In genomic region chr2:239943991-239944441, GRCh38 we compare ENCODE assay signal across 29 cellular contexts.
DNase-seq lines count a peak whose midpoint lies in the region; ATAC-seq and TF ChIP-seq lines count a peak whose summit lies in the region.
"Had no signal": no experiment of that assay in that cellular context is flagged by ENCODE, and none has a peak within 500 bp of the region (broad histone marks: within the 10 kb centered on the region; RNA-seq: fewer than 3 reads in every experiment).

No MANE protein-coding gene starts in this region.

- H3K4me3 ChIP-seq in RWPE2 (ENCODE audit: severe bottlenecking) (no peak overlapping the region), left lung (no peak overlapping the region), stomach smooth muscle (ENCODE audit: low read length in 2 of 2) (no peak overlapping the region)
- H3K4me3 ChIP-seq: GM23248, tibial nerve had no signal

- TF ChIP-seq CTCF in RWPE2 (IDR thresholded peaks at IDR 0.05; ENCODE audit: poor library complexity, severe bottlenecking) (no peak), left lung (IDR thresholded peaks at IDR 0.05) (no peak), WTC11 (IDR thresholded peaks at IDR 0.05) (no peak)

- no peaks in the 10 kb centered on the region for H3K27me3 Mint-ChIP-seq in activated CD8-positive, alpha-beta memory T cell treated with anti-CD3 and anti-CD28 coated beads, Interleukin-2, amount 10 ng/mL, durations not matched to agents 7 days and 5 days
- H3K27me3 Mint-ChIP-seq in WTC11 (ENCODE audit: low read depth), result no peaks in the 10 kb centered on the region
- H3K27me3 Mint-ChIP-seq: activated T-cell treated with anti-CD3 and anti-CD28 coated beads, Interleukin-2, amount 50 U/mL, for 24 hours; memory B cell had no signal

- POLR2A ChIA-PET in WTC11 (lab: Charles Lee), result no interaction called here

- H3K9ac ChIP-seq in stomach smooth muscle (ENCODE audit: low read length in 2 of 2), result no peak overlapping the region
- H3K9ac ChIP-seq: GM23248 had no signal

- no peaks in the 10 kb centered on the region for H3K27me3 ChIP-seq in RWPE2 (ENCODE audit: insufficient read depth, poor library complexity, severe bottlenecking)
- no peaks in the 10 kb centered on the region for H3K27me3 ChIP-seq in left lung
- no peaks in the 10 kb centered on the region for H3K27me3 ChIP-seq in stomach smooth muscle (ENCODE audit: control insufficient read depth in 1 of 2, insufficient read depth in 2 of 2, low read length in 2 of 2)
- H3K27me3 ChIP-seq: tibial nerve had no signal

- H3K4me1 ChIP-seq in RWPE2 (ENCODE audit: insufficient read depth, poor library complexity, severe bottlenecking), result no peaks in the 10 kb centered on the region
- H3K4me1 ChIP-seq in left lung, result peaks cover 0 to 10% of the 10 kb centered on the region in 2 donors
- H3K4me1 ChIP-seq in stomach smooth muscle (ENCODE audit: control insufficient read depth, insufficient read depth, low read length), result peaks cover 25% of the 10 kb centered on the region

- no peaks in the 10 kb centered on the region for H3K36me3 Mint-ChIP-seq in activated CD8-positive, alpha-beta memory T cell treated with anti-CD3 and anti-CD28 coated beads, Interleukin-2, amount 10 ng/mL, durations not matched to agents 7 days and 5 days
- H3K36me3 Mint-ChIP-seq in WTC11, result peaks cover 2% of the 10 kb centered on the region; the same call in 1 of the 2 replicates

- no peak for ATAC-seq in activated CD8-positive, alpha-beta memory T cell treated with anti-CD3 and anti-CD28 coated beads, Interleukin-2, amount 10 ng/mL, durations not matched to agents 7 days and 5 days
- ATAC-seq in RWPE2 (ENCODE audit: low read depth), result no peak
- no peak for ATAC-seq in left lung
- ATAC-seq in HG03520 (IDR thresholded peaks at IDR 0.05; ENCODE audit: unreplicated experiment), result no peak
- ATAC-seq in WTC11, result no peak

- no peaks in the 10 kb centered on the region for H3K9me3 ChIP-seq in RWPE2 (ENCODE audit: severe bottlenecking)
- no peaks in the 10 kb centered on the region for H3K9me3 ChIP-seq in left lung
- H3K9me3 ChIP-seq in stomach smooth muscle (ENCODE audit: control insufficient read depth in 2 of 2, low read length in 2 of 2), result no peaks in the 10 kb centered on the region
- H3K9me3 ChIP-seq: tibial nerve had no signal

- intact Hi-C loops in left lung (cut with DNase I), result no loop called here

- CTCF ChIA-PET in activated CD8-positive, alpha-beta memory T cell treated with anti-CD3 and anti-CD28 coated beads, Interleukin-2, amount 10 ng/mL, durations not matched to agents 7 days and 5 days (lab: Charles Lee), result interaction anchor here (0.6 to 2.7 kb wide), 4 partner anchors 10 to 78 kb away, joined by 3 to 8 read pairs (median 6); no protein-coding TSS in a partner anchor
- CTCF ChIA-PET in WTC11 (lab: Charles Lee), result interaction anchor here (2.5 to 4.5 kb wide), 2 partner anchors 9 to 120 kb away, joined by 8 to 22 read pairs; no protein-coding TSS in a partner anchor

- no peak overlapping the region for H3K4me3 Mint-ChIP-seq in activated CD8-positive, alpha-beta memory T cell treated with anti-CD3 and anti-CD28 coated beads, Interleukin-2, amount 10 ng/mL, durations not matched to agents 7 days and 5 days
- H3K4me3 Mint-ChIP-seq in WTC11, result no peak overlapping the region
- H3K4me3 Mint-ChIP-seq: activated T-cell treated with anti-CD3 and anti-CD28 coated beads, Interleukin-2, amount 50 U/mL, for 24 hours; memory B cell; neural crest cell had no signal

- DNase-seq in activated CD8-positive, alpha-beta memory T cell treated with anti-CD3 and anti-CD28 coated beads, Interleukin-2, amount 50 U/mL, for 4 hours, result peak; percentile 14
- no peak for DNase-seq in activated CD8-positive, alpha-beta memory T cell treated with anti-CD3 and anti-CD28 coated beads, Interleukin-2, amount 10 ng/mL, durations not matched to agents 7 days and 5 days
- DNase-seq in RWPE2 (ENCODE audit: low spot score) (peak; percentile 22), left lung (peak; percentile 25 to 62), OCI-M1 (lab: John Stamatoyannopoulos, UW) (no peak), WTC11 (ENCODE audit: low spot score) (no peak)
- DNase-seq: activated CD4-positive, alpha-beta T cell treated with anti-CD3 and anti-CD28 coated beads for 48 hours; activated CD8-positive, alpha-beta memory T cell treated with anti-CD3 and anti-CD28 coated beads for 24 hours; activated naive CD4-positive, alpha-beta T cell; activated T-cell treated with anti-CD3 and anti-CD28 coated beads, Interleukin-2, amount 50 U/mL, for 24 hours; DMS79 treated with DMSO at 0.1 percent for 48 hours; foreskin melanocyte; GF-D8; GM23248; KBM-7; NCI-H1105; NCI-H187; NCI-H2171; NCI-H510A treated with DMSO at 0.1 percent for 48 hours; stimulated activated CD4-positive, alpha-beta T cell treated with anti-CD3 and anti-CD28 coated beads, Interleukin-15, amount 100 ng/mL, for 24 hours; stimulated activated CD4-positive, alpha-beta T cell treated with anti-CD3 and anti-CD28 coated beads, Interleukin-4, amount 100 ng/mL, for 4 hours; T1000 had no signal

- no peak overlapping the region for H3K27ac Mint-ChIP-seq in activated CD8-positive, alpha-beta memory T cell treated with anti-CD3 and anti-CD28 coated beads, Interleukin-2, amount 10 ng/mL, durations not matched to agents 7 days and 5 days
- no peak overlapping the region for H3K27ac Mint-ChIP-seq in WTC11
- H3K27ac Mint-ChIP-seq: activated T-cell treated with anti-CD3 and anti-CD28 coated beads, Interleukin-2, amount 50 U/mL, for 24 hours had no signal

- no peak overlapping the region for H3K27ac ChIP-seq in RWPE2 (ENCODE audit: poor library complexity, severe bottlenecking)
- H3K27ac ChIP-seq in left lung, result no peak overlapping the region
- H3K27ac ChIP-seq in stomach smooth muscle (ENCODE audit: low read length), result peak overlapping the region; percentile 49
- H3K27ac ChIP-seq: 22Rv1, GM23248, VCaP had no signal

- peaks cover 10% of the 10 kb centered on the region for H3K4me1 Mint-ChIP-seq in activated CD8-positive, alpha-beta memory T cell treated with anti-CD3 and anti-CD28 coated beads, Interleukin-2, amount 10 ng/mL, durations not matched to agents 7 days and 5 days
- 0 out of 2 replicates have a peak, but pooled peaks cover 3% of the 10 kb centered on the region for H3K4me1 Mint-ChIP-seq in WTC11

- H3K9me3 Mint-ChIP-seq in activated CD8-positive, alpha-beta memory T cell treated with anti-CD3 and anti-CD28 coated beads, Interleukin-2, amount 10 ng/mL, durations not matched to agents 7 days and 5 days (ENCODE audit: low read depth), result no peaks in the 10 kb centered on the region
- H3K9me3 Mint-ChIP-seq in WTC11, result no peaks in the 10 kb centered on the region
- H3K9me3 Mint-ChIP-seq: activated T-cell treated with anti-CD3 and anti-CD28 coated beads, Interleukin-2, amount 50 U/mL, for 24 hours; memory B cell; neural crest cell had no signal

- H3K36me3 ChIP-seq in RWPE2 (ENCODE audit: low read depth), result no peaks in the 10 kb centered on the region
- no peaks in the 10 kb centered on the region for H3K36me3 ChIP-seq in left lung
- peaks cover 0 to 1% of the 10 kb centered on the region in 2 donors for H3K36me3 ChIP-seq in stomach smooth muscle (ENCODE audit: control insufficient read depth in 2 of 2, insufficient read depth in 2 of 2, low read length in 2 of 2)

TF ChIP-seq in WTC11, 78 proteins besides CTCF, POLR2A, EP300 and RAD21 (continues in another document):
- TF ChIP-seq ZNF219 (CRISPR knock-in tag; IDR thresholded peaks at IDR 0.05; ENCODE audit: borderline replicate concordance) (no peak), FOXJ3 (CRISPR knock-in tag; IDR thresholded peaks at IDR 0.05; ENCODE audit: borderline replicate concordance) (no peak), NR3C1 (CRISPR knock-in tag; conservative IDR thresholded peaks at IDR 0.05; ENCODE audit: low read depth) (no peak)
- TF ChIP-seq, protein P1, sequence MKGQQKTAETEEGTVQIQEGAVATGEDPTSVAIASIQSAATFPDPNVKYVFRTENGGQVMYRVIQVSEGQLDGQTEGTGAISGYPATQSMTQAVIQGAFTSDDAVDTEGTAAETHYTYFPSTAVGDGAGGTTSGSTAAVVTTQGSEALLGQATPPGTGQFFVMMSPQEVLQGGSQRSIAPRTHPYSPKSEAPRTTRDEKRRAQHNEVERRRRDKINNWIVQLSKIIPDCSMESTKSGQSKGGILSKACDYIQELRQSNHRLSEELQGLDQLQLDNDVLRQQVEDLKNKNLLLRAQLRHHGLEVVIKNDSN (CRISPR knock-in tag; IDR thresholded peaks at IDR 0.05), result no peak
- TF ChIP-seq, protein P2, sequence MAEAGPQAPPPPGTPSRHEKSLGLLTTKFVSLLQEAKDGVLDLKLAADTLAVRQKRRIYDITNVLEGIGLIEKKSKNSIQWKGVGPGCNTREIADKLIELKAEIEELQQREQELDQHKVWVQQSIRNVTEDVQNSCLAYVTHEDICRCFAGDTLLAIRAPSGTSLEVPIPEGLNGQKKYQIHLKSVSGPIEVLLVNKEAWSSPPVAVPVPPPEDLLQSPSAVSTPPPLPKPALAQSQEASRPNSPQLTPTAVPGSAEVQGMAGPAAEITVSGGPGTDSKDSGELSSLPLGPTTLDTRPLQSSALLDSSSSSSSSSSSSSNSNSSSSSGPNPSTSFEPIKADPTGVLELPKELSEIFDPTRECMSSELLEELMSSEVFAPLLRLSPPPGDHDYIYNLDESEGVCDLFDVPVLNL (CRISPR knock-in tag; IDR thresholded peaks at IDR 0.05; ENCODE audit: borderline replicate concordance, low read depth), result no peak
- TF ChIP-seq, protein P3, sequence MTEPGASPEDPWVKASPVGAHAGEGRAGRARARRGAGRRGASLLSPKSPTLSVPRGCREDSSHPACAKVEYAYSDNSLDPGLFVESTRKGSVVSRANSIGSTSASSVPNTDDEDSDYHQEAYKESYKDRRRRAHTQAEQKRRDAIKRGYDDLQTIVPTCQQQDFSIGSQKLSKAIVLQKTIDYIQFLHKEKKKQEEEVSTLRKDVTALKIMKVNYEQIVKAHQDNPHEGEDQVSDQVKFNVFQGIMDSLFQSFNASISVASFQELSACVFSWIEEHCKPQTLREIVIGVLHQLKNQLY (CRISPR knock-in tag; IDR thresholded peaks at IDR 0.05), result no peak

Comparison
In these comparisons a context has a peak if more than half of its experiments do, and no peak if none do; other contexts are left out.
1. DNase-seq: peak in activated CD8-positive, alpha-beta memory T cell treated with anti-CD3 and anti-CD28 coated beads, Interleukin-2, amount 50 U/mL, for 4 hours (single experiment), RWPE2 (single experiment) and left lung (2 of 2); none in activated CD8-positive, alpha-beta memory T cell treated with anti-CD3 and anti-CD28 coated beads, Interleukin-2, amount 10 ng/mL, durations not matched to agents 7 days and 5 days (single experiment), OCI-M1 (single experiment) and WTC11 (single experiment).